15 cellular contexts compared by ENCODE assay signal in genomic region chr20:31821427-31821826, GRCh38. TPM values are rescaled to one million over a fixed set of nuclear protein-coding genes. Genes with fewer than 3 reads are reported as not detected.
DNase-seq lines count a peak whose midpoint lies in the region; TF ChIP-seq lines count a peak whose summit lies in the region.
"Had no signal": no experiment of that assay in that cellular context is flagged by ENCODE, and none has a peak within 500 bp of the region (broad histone marks: within the 10 kb centered on the region; RNA-seq: fewer than 3 reads in every experiment).

No MANE protein-coding gene starts in this region.

- H3K9me3 Mint-ChIP-seq in Calu3 (ENCODE audit: low read depth, unreplicated experiment), result no peaks in the 10 kb centered on the region
- no peaks in the 10 kb centered on the region for H3K9me3 Mint-ChIP-seq in osteocyte (ENCODE audit: unreplicated experiment)

- H3K27ac Mint-ChIP-seq in Calu3 (ENCODE audit: unreplicated experiment) (no peak overlapping the region), osteocyte (ENCODE audit: unreplicated experiment) (peak overlapping the region; percentile 38)
- H3K27ac Mint-ChIP-seq: CD14-positive monocyte had no signal

- intact Hi-C loops in Calu3 (cut with micrococcal nuclease; ENCODE audit: unreplicated experiment), result no loop called here

- no TSS peak for BruUV-seq in Calu3 (replicated peaks; lab: Mats Ljungman, UMichigan)

- H3K4me3 Mint-ChIP-seq in Calu3 (ENCODE audit: low read depth, unreplicated experiment), result no peak overlapping the region
- no peak overlapping the region for H3K4me3 Mint-ChIP-seq in osteocyte (ENCODE audit: unreplicated experiment)

- H3K36me3 Mint-ChIP-seq in Calu3 (ENCODE audit: insufficient read depth, unreplicated experiment), result no peaks in the 10 kb centered on the region
- H3K36me3 Mint-ChIP-seq in osteocyte (ENCODE audit: unreplicated experiment), result no peaks in the 10 kb centered on the region
- H3K36me3 Mint-ChIP-seq: CD14-positive monocyte had no signal

- DNase-seq in Calu3 (peak; percentile 41), OCI-M1 (lab: John Stamatoyannopoulos, UW) (peak; percentile 7), osteocyte (ENCODE audit: extremely low spot score, unreplicated experiment) (no peak), middle frontal gyrus (ENCODE audit: extremely low spot score, low spot score) (no peak), dedifferentiated amniotic fluid mesenchymal stem cell (ENCODE audit: extremely low spot score) (no peak), COLO829 (ENCODE audit: low spot score) (no peak)
- DNase-seq: IMR-90; NCI-H1417; NCI-H1930; NCI-H524 treated with DMSO at 0.1 percent for 48 hours; NK-92 treated with Interleukin-12 subunit alpha and Interleukin-12 subunit beta, amount 100 ng/mL, for 24 hours had no signal

- H3K4me1 Mint-ChIP-seq in Calu3 (ENCODE audit: low read depth, unreplicated experiment) (no peaks in the 10 kb centered on the region), osteocyte (ENCODE audit: unreplicated experiment) (peaks cover 14% of the 10 kb centered on the region)

- CTCF ChIA-PET in Calu3 (lab: Charles Lee), result interaction anchor here (0.7 to 3.5 kb wide), 4 partner anchors 21 to 217 kb away, joined by 3 to 27 read pairs (median 4); no protein-coding TSS in a partner anchor

- H3K27me3 Mint-ChIP-seq in Calu3 (ENCODE audit: unreplicated experiment) (no peaks in the 10 kb centered on the region), osteocyte (ENCODE audit: unreplicated experiment) (no peaks in the 10 kb centered on the region)

- TF ChIP-seq CTCF in Calu3 (IDR thresholded peaks at IDR 0.05; ENCODE audit: unreplicated experiment), result no peak
- no peak for TF ChIP-seq CTCF in osteocyte (IDR thresholded peaks at IDR 0.05)

RNA-seq across cellular contexts. Expression of gene MYLK2, which starts 2.3 kb away (rescaled TPM):
- 1.3 and 1.5 TPM in 2 replicates for total RNA-seq in Calu3 (2022)
- total RNA-seq in osteocyte, result 0.10 and 0.27 TPM in 2 replicates
- total RNA-seq: SK-MEL-5 had no signal

RNA-seq across cellular contexts. Expression of gene FOXS1, which starts 24.0 kb away (rescaled TPM):
- total RNA-seq in Calu3 (2022) (not detected in 2 replicates), osteocyte (11.8 and 13.6 TPM in 2 replicates)
- total RNA-seq: A673, GM12878, IMR-90, SK-MEL-5 had no signal

RNA-seq across cellular contexts. Expression of gene DUSP15, which starts 48.9 kb away (rescaled TPM):
- total RNA-seq in Calu3 (2022) (0.47 TPM in 1 of 2 replicates, not detected in the other), osteocyte (2.1 and 3.2 TPM in 2 replicates)
- total RNA-seq: A673, IMR-90 had no signal

RNA-seq across cellular contexts. Expression of gene TTLL9, which starts 49.0 kb away (rescaled TPM):
- total RNA-seq in Calu3 (2022) (not detected in 2 replicates), osteocyte (0.18 and 0.24 TPM in 2 replicates)
- total RNA-seq: A673, IMR-90, SK-MEL-5 had no signal

Comparison
In these comparisons a context has a peak if more than half of its experiments do, and no peak if none do; other contexts are left out.
1. DNase-seq: peak in Calu3 (single experiment) and OCI-M1 (single experiment); none in osteocyte (single experiment), middle frontal gyrus (single experiment), dedifferentiated amniotic fluid mesenchymal stem cell (single experiment) and COLO829 (single experiment).
2. RNA of gene FOXS1, which starts 24.0 kb away (total RNA-seq): 11.8 to 13.6 TPM in osteocyte; not detected in Calu3; every median in the first group is over 10 times any median in the second.